ENCODE assay signal across 7 cellular contexts in genomic region chr4:48141048-48141447, GRCh38. TPM values are rescaled to one million over a fixed set of nuclear protein-coding genes. Genes with fewer than 3 reads are reported as not detected.
A peak's percentile ranks its signal among the peaks of the same experiment; 100 is the strongest.
DNase-seq lines count a peak whose midpoint lies in the region; ATAC-seq, FAIRE-seq and TF ChIP-seq lines count a peak whose summit lies in the region.

No MANE protein-coding gene starts in this region.

- TF ChIP-seq CTCF in HL-60 (IDR thresholded peaks at IDR 0.05; ENCODE audit: insufficient read depth, low read length) (peak; percentile 38), OCI-LY7 (conservative IDR thresholded peaks at IDR 0.05; ENCODE audit: low read length) (peak; percentile 86), H1 (IDR thresholded peaks at IDR 0.05; ENCODE audit: control extremely low read depth in 1 of 3, insufficient read depth in 1 of 3, low read depth in 1 of 3, low read length in 3 of 3) (peak in 2 of 3 experiments; percentile 17 to 36; a peak in 2 of 4 replicates), natural killer cell (IDR thresholded peaks at IDR 0.05) (peak; percentile 71)

- ATAC-seq in natural killer cell, result peak; percentile 75 to 79 (median 75)
- no peak for ATAC-seq in HG03565 (IDR thresholded peaks at IDR 0.05; ENCODE audit: unreplicated experiment)

- H3K18ac ChIP-seq in H1 (ENCODE audit: extremely low read depth, low read length), result no peak overlapping the region

- H4K5ac ChIP-seq in H1 (ENCODE audit: insufficient read length, low read depth, low read length), result no peak overlapping the region

- no peaks in the 10 kb centered on the region for H3K23me2 ChIP-seq in H1 (ENCODE audit: low read depth, low read length)

- H3K4me1 ChIP-seq in OCI-LY7 (ENCODE audit: insufficient read depth, low read length, poor library complexity, severe bottlenecking), result peaks cover 34% of the 10 kb centered on the region
- no peaks in the 10 kb centered on the region for H3K4me1 ChIP-seq in H1 (replicated peaks in 1 of 4; ENCODE audit: control insufficient read depth in 3 of 4, insufficient read depth in 4 of 4, low read length in 3 of 4)

- CTCF ChIA-PET in OCI-LY7 (lab: Charles Lee; ENCODE audit: unreplicated experiment) (no interaction called here), H1 (lab: Charles Lee; ENCODE audit: partially characterized antibody) (interaction anchor here (0.7 to 5.5 kb wide), 9 partner anchors 10 to 130 kb away, joined by 3 to 64 read pairs (median 6); no protein-coding TSS in a partner anchor)

- no peak overlapping the region for H2BK15ac ChIP-seq in H1 (ENCODE audit: low read length)

- H2AFZ ChIP-seq in OCI-LY7 (ENCODE audit: low read length) (no peak overlapping the region), H1 (ENCODE audit: low read length) (no peak overlapping the region)

- no peak overlapping the region for H3K56ac ChIP-seq in H1 (replicated peaks; ENCODE audit: insufficient read length, low read depth, low read length)

- no peaks in the 10 kb centered on the region for H3K79me1 ChIP-seq in H1 (ENCODE audit: low read depth, low read length)

- no peaks in the 10 kb centered on the region for H3K36me3 Mint-ChIP-seq in natural killer cell

- TF ChIP-seq EP300 in H1 (IDR thresholded peaks at IDR 0.05; ENCODE audit: borderline replicate concordance in 1 of 2, low read depth in 2 of 2, low read length in 2 of 2), result no peak

- FAIRE-seq in H1 (lab: Jason Lieb, UNC), result no peak

- H3K4me2 ChIP-seq in OCI-LY7 (ENCODE audit: low read length), result no peak overlapping the region
- H3K4me2 ChIP-seq in H1 (ENCODE audit: insufficient read depth in 1 of 2, low read depth in 2 of 2, low read length in 2 of 2), result no peak overlapping the region

- POLR2A ChIA-PET in OCI-LY7 (lab: Charles Lee), result no interaction called here
- POLR2A ChIA-PET in H1 (lab: Charles Lee; ENCODE audit: partially characterized antibody), result no interaction called here

- H3K79me2 ChIP-seq in OCI-LY7 (ENCODE audit: insufficient read depth, low read depth, low read length) (no peaks in the 10 kb centered on the region), H1 (ENCODE audit: control insufficient read depth in 1 of 2, insufficient read depth in 2 of 2, low read length in 2 of 2) (no peaks in the 10 kb centered on the region)

- H2BK20ac ChIP-seq in H1 (ENCODE audit: low read length), result no peak overlapping the region

- H3K23ac ChIP-seq in H1 (ENCODE audit: insufficient read length), result no peak overlapping the region

- no peak overlapping the region for H3K9ac ChIP-seq in H1 (replicated peaks in 1 of 4; ENCODE audit: extremely low read depth in 1 of 4, low read depth in 3 of 4, low read length in 3 of 4)

- H4K91ac ChIP-seq in H1 (replicated peaks; ENCODE audit: insufficient read length, low read length), result no peak overlapping the region

- no TSS peak for BruUV-seq in OCI-LY7 (replicated peaks; lab: Mats Ljungman, UMichigan)

- peak overlapping the region in 1 of 2 donors; percentile 91 for H3K27ac Mint-ChIP-seq in natural killer cell

- H4K20me1 ChIP-seq in OCI-LY7 (ENCODE audit: insufficient read depth, low read length) (no peaks in the 10 kb centered on the region), H1 (replicated peaks in 1 of 2; ENCODE audit: control insufficient read depth in 1 of 2, insufficient read depth in 2 of 2, low read length in 2 of 2) (no peaks in the 10 kb centered on the region)

- H3K27ac ChIP-seq in HL-60 (replicated peaks) (no peak overlapping the region), OCI-LY7 (ENCODE audit: low read depth, low read length, poor library complexity, severe bottlenecking) (no peak overlapping the region), H1 (ENCODE audit: low read depth, low read length) (no peak overlapping the region)

- no peak overlapping the region for H4K8ac ChIP-seq in H1 (ENCODE audit: extremely low read depth, insufficient read depth, low read length)

- peaks cover 46 to 50% of the 10 kb centered on the region in 2 donors for H3K4me1 Mint-ChIP-seq in natural killer cell

- peak; percentile 9 for DNase-seq in GM04503 (ENCODE audit: low read depth)
- DNase-seq in HL-60 (ENCODE audit: low read depth in 1 of 2, low spot score in 1 of 2), result no peak
- peak; percentile 69 for DNase-seq in OCI-LY7 (ENCODE audit: low spot score)
- DNase-seq in H1 (ENCODE audit: low read depth in 1 of 2, low spot score in 2 of 2), result no peak
- DNase-seq in natural killer cell, result no peak
- no peak for DNase-seq in 8988T

- H2BK12ac ChIP-seq in H1 (ENCODE audit: low read depth, low read length), result no peak overlapping the region

- TF ChIP-seq POLR2A in H1 (IDR thresholded peaks at IDR 0.05; ENCODE audit: control extremely low read depth in 1 of 2, low read depth in 2 of 2, low read length in 2 of 2), result no peak

- WGBS in H1 (ENCODE audit: extremely low coverage in 1 of 2, insufficient coverage in 1 of 2, insufficient read length in 1 of 2, insufficient replicate concordance in 2 of 2, low coverage in 1 of 2, low lambda C conversion rate in 2 of 2, missing lambda C conversion rate in 1 of 2), 2 experiments, result 47% methylated on average over 2 of the region's 2 CpGs; no CpG with 5 or more reads in 1 of the 2 experiments

- peak in 1 of 2 experiments; percentile 58; a peak in 3 of 4 replicates for TF ChIP-seq RAD21 in H1 (IDR thresholded peaks at IDR 0.05 in 1 of 2, conservative IDR thresholded peaks at IDR 0.05 in 1 of 2; ENCODE audit: low read depth in 2 of 2, low read length in 2 of 2)

- intact Hi-C loops in OCI-LY7 (cut with micrococcal nuclease; ENCODE audit: unreplicated experiment), result loop anchor here (5.0 kb wide), 1 partner anchor 136 kb away; no protein-coding TSS in a partner anchor
- intact Hi-C loops in natural killer cell (cut with micrococcal nuclease), result loop anchor here (1.0 kb wide), 2 partner anchors 13 to 108 kb away; no protein-coding TSS in a partner anchor

- H2AK5ac ChIP-seq in H1 (ENCODE audit: low read depth, low read length), result no peak overlapping the region

- no peaks in the 10 kb centered on the region for H3K9me3 Mint-ChIP-seq in natural killer cell

- no peak overlapping the region for H3K14ac ChIP-seq in H1 (ENCODE audit: insufficient read length)

- no peaks in the 10 kb centered on the region for H3K27me3 ChIP-seq in HL-60 (ENCODE audit: insufficient read depth, poor library complexity, severe bottlenecking)
- H3K27me3 ChIP-seq in H1 (replicated peaks in 1 of 4; ENCODE audit: control insufficient read depth in 3 of 4, extremely low read depth in 1 of 4, insufficient read depth in 3 of 4, low read length in 3 of 4), result no peaks in the 10 kb centered on the region

- no peak overlapping the region for H3K4me3 ChIP-seq in HL-60 (replicated peaks; ENCODE audit: insufficient read depth, low read length)
- H3K4me3 ChIP-seq in OCI-LY7 (ENCODE audit: low read depth, low read length, poor library complexity, severe bottlenecking), result no peak overlapping the region
- no peak overlapping the region for H3K4me3 ChIP-seq in H1 (ENCODE audit: extremely low read depth in 1 of 4, insufficient read depth in 2 of 4, low read depth in 3 of 4, low read length in 4 of 4)

- no peaks in the 10 kb centered on the region for H3K9me3 ChIP-seq in OCI-LY7 (ENCODE audit: low read length)
- no peaks in the 10 kb centered on the region for H3K9me3 ChIP-seq in H1 (ENCODE audit: insufficient read depth in 2 of 2, low read depth in 1 of 2, low read length in 1 of 2)

- H2BK5ac ChIP-seq in H1 (ENCODE audit: low read depth, low read length), result no peak overlapping the region

- no peak overlapping the region for H2BK120ac ChIP-seq in H1 (replicated peaks; ENCODE audit: low read depth, low read length)

- H3K9me2 ChIP-seq in OCI-LY7 (ENCODE audit: insufficient read depth, low read length), result no peaks in the 10 kb centered on the region

- no peak overlapping the region for H3K4ac ChIP-seq in H1 (replicated peaks; ENCODE audit: insufficient read length, low read depth, low read length)

- no peak overlapping the region for H3K4me3 Mint-ChIP-seq in natural killer cell

- no peaks in the 10 kb centered on the region for H3K27me3 Mint-ChIP-seq in natural killer cell (ENCODE audit: low read depth in 2 of 2)

- H3K36me3 ChIP-seq in OCI-LY7 (ENCODE audit: insufficient read depth, low read length) (no peaks in the 10 kb centered on the region), H1 (ENCODE audit: control insufficient read depth in 2 of 4, insufficient read depth in 4 of 4, low read length in 3 of 4) (peaks cover 0 to 3% (median 0%) of the 10 kb centered on the region in 4 experiments; a peak in 1 of 8 replicates)

TF ChIP-seq in H1, 55 proteins besides CTCF, POLR2A, EP300 and RAD21 (continues in another document):
- no peak for TF ChIP-seq CHD1 (IDR thresholded peaks at IDR 0.05; ENCODE audit: low read depth, low read length)
- TF ChIP-seq CHD2 (IDR thresholded peaks at IDR 0.05; ENCODE audit: low read length), result no peak
- TF ChIP-seq ATF2 (IDR thresholded peaks at IDR 0.05; ENCODE audit: low read length), result no peak
- TF ChIP-seq SIRT6 (IDR thresholded peaks at IDR 0.05; ENCODE audit: low read length), result no peak
- no peak for TF ChIP-seq SIX5 (IDR thresholded peaks at IDR 0.05; ENCODE audit: low read depth, low read length)

RNA-seq across cellular contexts. Expression of gene TXK, which starts 7.0 kb away (rescaled TPM):
- total RNA-seq in OCI-LY7 (2014; rRNA removed; shearing (Covaris generic)), result not detected in 2 replicates
- total RNA-seq in OCI-LY7 (2022) (0.11 and 0.41 TPM in 2 replicates), natural killer cell (100 to 1,000 TPM; 197 to 338 (median 225) TPM)
- total RNA-seq in H1 (2021; fragmentation: NEBNext Ultra II Directional; extraction: Animal tissue kit (Norgen Biotek cat#: 25700)), result not detected in 2 replicates
- polyA plus RNA-seq in H1 (2011; rRNA removed), result not detected in 2 replicates
- polyA plus RNA-seq in H1 (2011; cell fraction: cytosol; rRNA removed), result not detected
- polyA plus RNA-seq in H1 (2011; cell fraction: nucleus; rRNA removed), result 0.58 TPM
- polyA plus RNA-seq in H1 (2012, experiment 1 of 2), result not detected in 4 replicates
- not detected for polyA plus RNA-seq in H1 (2012, experiment 2 of 2)
- polyA plus RNA-seq in H1 (2013, experiment 1 of 2), result 0.22 TPM
- polyA plus RNA-seq in H1 (2013, experiment 2 of 2), result 0.06 TPM
- polyA minus RNA-seq in H1 (2011; rRNA and poly(A)+ RNA removed), result not detected in 2 replicates
- polyA minus RNA-seq in H1 (2011; cell fraction: cytosol; rRNA and poly(A)+ RNA removed), result not detected
- polyA minus RNA-seq in H1 (2011; cell fraction: nucleus; rRNA and poly(A)+ RNA removed), result not detected

Comparison
In these comparisons a context has a peak if more than half of its experiments do, and no peak if none do; other contexts are left out.
1. DNase-seq: peak in GM04503 (single experiment) and OCI-LY7 (single experiment); none in HL-60 (0 of 2), H1 (0 of 2), natural killer cell (single experiment) and 8988T (single experiment).
2. CTCF ChIP-seq: peak in every context shown above with its lines; median percentile 86 in OCI-LY7; 71 in natural killer cell; 38 in HL-60; 26 in H1.
3. RNA of gene TXK, which starts 7.0 kb away (total RNA-seq): 197 to 338 TPM in natural killer cell; 0.11 to 0.41 TPM in OCI-LY7 and not detected in H1; every median in the first group is over 100 times any median in the second.